Comparison of ENCODE assay signal across 14 cellular contexts in the genomic region with DNA sequence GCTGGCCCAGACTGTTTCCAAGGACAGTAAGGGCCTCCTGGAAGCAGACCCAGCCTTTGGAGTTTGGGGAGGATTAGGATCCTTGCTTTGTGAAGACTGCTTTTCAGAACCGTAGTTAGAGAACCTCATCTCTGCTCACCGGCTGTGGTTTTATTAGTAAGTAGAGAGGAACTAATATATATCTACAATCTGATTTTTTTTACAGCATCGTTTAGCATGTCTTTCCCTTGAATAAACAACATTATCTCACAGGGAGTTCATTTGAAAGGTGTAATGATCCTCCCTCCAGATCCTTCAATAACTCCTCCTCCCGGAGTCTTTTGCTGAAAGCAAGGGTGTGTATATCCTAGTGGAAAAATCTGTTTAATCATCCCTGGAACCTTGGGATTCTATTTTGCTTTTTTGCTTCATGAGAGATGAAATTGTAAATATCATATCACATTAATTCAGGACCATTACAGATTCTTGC.
A peak's percentile ranks its signal among the peaks of the same experiment; 100 is the strongest.
DNase-seq lines count a peak whose midpoint lies in the region; ATAC-seq, FAIRE-seq and TF ChIP-seq lines count a peak whose summit lies in the region.
"Had no signal": no experiment of that assay in that cellular context is flagged by ENCODE, and none has a peak within 500 bp of the region (broad histone marks: within the 10 kb centered on the region; RNA-seq: fewer than 3 reads in every experiment).

No MANE protein-coding gene starts in this region.

- H3K4ac ChIP-seq in IMR-90 (ENCODE audit: low read depth, low read length) = no peak overlapping the region

- peaks cover 11% of the 10 kb centered on the region for H3K9me1 ChIP-seq in IMR-90 (ENCODE audit: insufficient read depth, low read length)

- H3K23ac ChIP-seq in IMR-90 (ENCODE audit: low read depth, low read length) = no peak overlapping the region

- H3K36me3 Mint-ChIP-seq in Caco-2 (ENCODE audit: insufficient read depth, unreplicated experiment) = peaks cover 11% of the 10 kb centered on the region

- no peak overlapping the region for H2BK15ac ChIP-seq in IMR-90 (ENCODE audit: low read depth, low read length)

- H3K9me3 ChIP-seq in Caco-2 = no peaks in the 10 kb centered on the region
- H3K9me3 ChIP-seq in IMR-90 (ENCODE audit: control insufficient read depth, insufficient read depth, low read length) = no peaks in the 10 kb centered on the region
- no peaks in the 10 kb centered on the region for H3K9me3 ChIP-seq in HepG2 (ENCODE audit: low read length)

- H3K56ac ChIP-seq in IMR-90 (ENCODE audit: extremely low read depth, insufficient read depth, low read length) = no peak overlapping the region

- no peak for ATAC-seq in IMR-90 (ENCODE audit: low read depth)
- no peak for ATAC-seq in HepG2

- no peak overlapping the region for H3K14ac ChIP-seq in IMR-90 (replicated peaks; ENCODE audit: low read depth, low read length)

- no peak overlapping the region for H4K8ac ChIP-seq in IMR-90 (ENCODE audit: low read depth in 2 of 2, low read length in 2 of 2)

- BruUV-seq in Caco-2 (replicated peaks; lab: Mats Ljungman, UMichigan) (no TSS peak), IMR-90 (replicated peaks; lab: Mats Ljungman, UMichigan) (no TSS peak), HepG2 (replicated peaks; lab: Mats Ljungman, UMichigan) (no TSS peak)

- H3K9ac ChIP-seq in IMR-90 (ENCODE audit: low read depth, low read length) (no peak overlapping the region), HepG2 (ENCODE audit: insufficient read depth, low read depth, low read length) (no peak overlapping the region)

- dilution Hi-C loops in IMR-90 (cut with HindIII; ENCODE audit: low sequenced_read_pairs, unreplicated experiment) = no loop called here

- POLR2A ChIA-PET in Caco-2 (lab: Charles Lee) = no interaction called here
- POLR2A ChIA-PET in IMR-90 (lab: Charles Lee; ENCODE audit: unreplicated experiment) = no interaction called here
- POLR2A ChIA-PET in HepG2 (lab: Yijun Ruan, JAX) = no interaction called here

- DNase-seq in Caco-2 (peak in 1 of 2 experiments; percentile 25), IMR-90 (peak; percentile 37), HepG2 (ENCODE audit: low spot score) (no peak), NCI-H128 (lab: John Stamatoyannopoulos, UW; ENCODE audit: unreplicated experiment) (no peak), KBM-7 (no peak), cerebellum (ENCODE audit: low spot score) (no peak), brain microvascular endothelial cell (no peak)
- DNase-seq: activated CD4-positive, alpha-beta T cell treated with anti-CD3 and anti-CD28 coated beads, Interleukin-2, amount 50 U/mL, for 4 hours; RPMI8226; stimulated activated CD4-positive, alpha-beta T cell treated with anti-CD3 and anti-CD28 coated beads, Interleukin-2, amount 100 ng/mL, for 48 hours had no signal

- H3K27ac ChIP-seq in IMR-90 (ENCODE audit: insufficient read depth, low read length) (no peak overlapping the region), cingulate gyrus (ENCODE audit: low read depth, low read length) (peak overlapping the region; percentile 29), HepG2 (ENCODE audit: extremely low read length, insufficient read depth, low read length) (no peak overlapping the region), brain microvascular endothelial cell (no peak overlapping the region)

- H3K36me3 ChIP-seq in Caco-2 (ENCODE audit: control insufficient read depth, insufficient read depth, low read length) (no peaks in the 10 kb centered on the region), IMR-90 (ENCODE audit: control insufficient read depth, insufficient read depth, low read length) (no peaks in the 10 kb centered on the region), HepG2 (replicated peaks in 1 of 2; ENCODE audit: control insufficient read depth in 1 of 2, insufficient read depth in 2 of 2, low read length in 2 of 2) (no peaks in the 10 kb centered on the region), brain microvascular endothelial cell (replicated peaks) (no peaks in the 10 kb centered on the region)

- H3K27ac Mint-ChIP-seq in Caco-2 (ENCODE audit: unreplicated experiment) = peak overlapping the region; percentile 77
- H3K27ac Mint-ChIP-seq: T-helper 2 cell treated with Interferon-gamma antibody and Interleukin-4, amounts not matched to agents 5 μg/mL and 100 μg/mL, for 36 hours had no signal

- peak overlapping the region; percentile 76 for H3K4me3 Mint-ChIP-seq in Caco-2 (ENCODE audit: unreplicated experiment)
- H3K4me3 Mint-ChIP-seq: T-helper 2 cell treated with Interferon-gamma antibody and Interleukin-4, amounts not matched to agents 5 μg/mL and 100 μg/mL, for 36 hours had no signal

- H3K79me1 ChIP-seq in IMR-90 (ENCODE audit: low read depth in 1 of 2, low read length in 2 of 2) = peaks cover 39 to 57% of the 10 kb centered on the region in 2 experiments

- no peak for TF ChIP-seq CTCF in Caco-2 (IDR thresholded peaks at IDR 0.05; ENCODE audit: insufficient read depth in 1 of 2, low read depth in 1 of 2, low read length in 1 of 2, severe bottlenecking in 1 of 2, unreplicated experiment in 1 of 2)
- TF ChIP-seq CTCF in IMR-90 (conservative IDR thresholded peaks at IDR 0.05; ENCODE audit: low read depth, low read length) = no peak
- no peak for TF ChIP-seq CTCF in HepG2 (CRISPR knock-in tag; IDR thresholded peaks at IDR 0.05)
- no peak for TF ChIP-seq CTCF in brain microvascular endothelial cell (IDR thresholded peaks at IDR 0.05; ENCODE audit: low read depth, low read length, missing control alignments)

- H2AK5ac ChIP-seq in IMR-90 (ENCODE audit: low read depth, low read length) = no peak overlapping the region

- H3K4me1 ChIP-seq in Caco-2 = peaks cover 88% of the 10 kb centered on the region
- H3K4me1 ChIP-seq in IMR-90 (ENCODE audit: control insufficient read depth, insufficient read depth, low read length) = peaks cover 25% of the 10 kb centered on the region
- peaks cover 91% of the 10 kb centered on the region for H3K4me1 ChIP-seq in HepG2 (ENCODE audit: insufficient read depth, low read length)

- CTCF ChIA-PET in Caco-2 (lab: Charles Lee) (interaction anchor here (0.9 to 1.0 kb wide), 2 partner anchors 74 to 75 kb away, joined by 3 to 4 read pairs; no protein-coding TSS in a partner anchor), IMR-90 (lab: Yijun Ruan, JAX) (no interaction called here), HepG2 (lab: Yijun Ruan, JAX; ENCODE audit: low intra/inter-chr PET ratio, low total read pairs) (no interaction called here)

- peak overlapping the region; percentile 8; the same call in 1 of the 2 replicates for H3K18ac ChIP-seq in IMR-90 (ENCODE audit: low read depth, low read length)

- H2BK20ac ChIP-seq in IMR-90 (ENCODE audit: low read depth, low read length) = no peak overlapping the region

- TF ChIP-seq EP300 in HepG2 (IDR thresholded peaks at IDR 0.05; ENCODE audit: low read depth in 2 of 2, low read length in 2 of 2) (no peak), HepG2 (CRISPR knock-in tag; IDR thresholded peaks at IDR 0.05; ENCODE audit: borderline replicate concordance) (no peak)

- H4K5ac ChIP-seq in IMR-90 (ENCODE audit: low read depth, low read length) = no peak overlapping the region

- no peak for FAIRE-seq in HepG2 (lab: Jason Lieb, UNC)
- FAIRE-seq: frontal cortex, urothelium cell line had no signal

- H4K20me1 ChIP-seq in IMR-90 (ENCODE audit: insufficient read depth, low read length) (peaks cover 20% of the 10 kb centered on the region), HepG2 (ENCODE audit: insufficient read depth, low read length) (no peaks in the 10 kb centered on the region)

- H4K91ac ChIP-seq in IMR-90 (ENCODE audit: insufficient read depth, low read depth, low read length) = no peak overlapping the region

- TF ChIP-seq RAD21 in IMR-90 (IDR thresholded peaks at IDR 0.05; ENCODE audit: low read length) (no peak), HepG2 (CRISPR knock-in tag; IDR thresholded peaks at IDR 0.05) (no peak)

- H3K79me2 ChIP-seq in HepG2 (ENCODE audit: insufficient read depth, low read length) = peaks cover 98% of the 10 kb centered on the region

- no peaks in the 10 kb centered on the region for H3K27me3 ChIP-seq in Caco-2 (replicated peaks; ENCODE audit: control insufficient read depth, insufficient read depth, low read length)
- no peaks in the 10 kb centered on the region for H3K27me3 ChIP-seq in IMR-90 (ENCODE audit: control insufficient read depth, insufficient read depth, low read length)
- H3K27me3 ChIP-seq in HepG2 (ENCODE audit: control insufficient read depth in 1 of 2, insufficient read depth in 2 of 2, low read length in 2 of 2) = no peaks in the 10 kb centered on the region; a peak in 1 of 5 replicates
- H3K27me3 ChIP-seq in brain microvascular endothelial cell (replicated peaks) = no peaks in the 10 kb centered on the region

- WGBS in IMR-90 (ENCODE audit: extremely low coverage in 2 of 2, insufficient read length in 1 of 2), 2 experiments = no CpG with 5 or more reads among the region's 4 CpGs
- WGBS in HepG2 (ENCODE audit: low lambda C conversion rate) = 72% methylated on average over 4 of the region's 4 CpGs

- H3K9me3 Mint-ChIP-seq in Caco-2 (ENCODE audit: unreplicated experiment) = no peaks in the 10 kb centered on the region
- H3K9me3 Mint-ChIP-seq: T-helper 2 cell treated with Interferon-gamma antibody and Interleukin-4, amounts not matched to agents 5 μg/mL and 100 μg/mL, for 36 hours had no signal

- peaks cover 57% of the 10 kb centered on the region for H3K4me1 Mint-ChIP-seq in Caco-2 (ENCODE audit: low read depth, unreplicated experiment)

- H3K27me3 Mint-ChIP-seq in Caco-2 (ENCODE audit: insufficient read depth, unreplicated experiment) = no peaks in the 10 kb centered on the region

- H2AFZ ChIP-seq in IMR-90 (replicated peaks; ENCODE audit: low read length, poor library complexity) (no peak overlapping the region), HepG2 (ENCODE audit: low read length) (no peak overlapping the region)

- H2BK120ac ChIP-seq in IMR-90 (ENCODE audit: low read depth, low read length) = no peak overlapping the region; the same call in 1 of the 2 replicates

- H3K4me2 ChIP-seq in IMR-90 (ENCODE audit: low read depth, low read length) (no peak overlapping the region), HepG2 (ENCODE audit: low read depth, low read length) (peak overlapping the region; percentile 28)

- in situ Hi-C loops in IMR-90 (cut with MboI; ENCODE audit: low sequenced_read_pairs) = no loop called here
- in situ Hi-C loops in HepG2 (cut with HindIII; ENCODE audit: extremely low pct_ligation_motif_present, low pct_unique_long_range_greater_than_20kb) = loop anchor here (5.0 kb wide), 1 partner anchor 75 kb away; no protein-coding TSS in a partner anchor
- in situ Hi-C loops in KBM-7 (cut with MboI; ENCODE audit: low pct_unique_long_range_greater_than_20kb, low sequenced_read_pairs) = no loop called here
- in situ Hi-C loops in brain microvascular endothelial cell (cut with HindIII; ENCODE audit: low pct_ligation_motif_present, low sequenced_read_pairs) = no loop called here

- TF ChIP-seq POLR2A in IMR-90 (IDR thresholded peaks at IDR 0.05; ENCODE audit: low read depth, low read length) (no peak), HepG2 (IDR thresholded peaks at IDR 0.05; ENCODE audit: insufficient read depth in 1 of 2, low read depth in 2 of 2, low read length in 2 of 2) (no peak)

- H2AK9ac ChIP-seq in IMR-90 (replicated peaks; ENCODE audit: low read depth, low read length, poor library complexity) = no peak overlapping the region

- no peak overlapping the region for H2BK5ac ChIP-seq in IMR-90 (ENCODE audit: low read depth, low read length, poor library complexity, severe bottlenecking)

- intact Hi-C loops in Caco-2 (cut with micrococcal nuclease; ENCODE audit: unreplicated experiment) = loop anchor here (1.0 kb wide), 4 partner anchors 25 to 75 kb away; no protein-coding TSS in a partner anchor
- intact Hi-C loops in IMR-90 (cut with micrococcal nuclease) = no loop called here
- intact Hi-C loops in HepG2 (cut with micrococcal nuclease; ENCODE audit: unreplicated experiment) = no loop called here

- H3K4me3 ChIP-seq in Caco-2 (ENCODE audit: low read depth, low read length) (peak overlapping the region; percentile 27), IMR-90 (ENCODE audit: insufficient read depth, low read depth, low read length) (no peak overlapping the region), HepG2 (replicated peaks in 1 of 3; ENCODE audit: insufficient read depth in 1 of 3, low read depth in 2 of 3, low read length in 3 of 3) (no peak overlapping the region; a peak in 1 of 6 replicates), brain microvascular endothelial cell (ENCODE audit: low read depth, low read length) (no peak overlapping the region)
